In the genomic region with DNA sequence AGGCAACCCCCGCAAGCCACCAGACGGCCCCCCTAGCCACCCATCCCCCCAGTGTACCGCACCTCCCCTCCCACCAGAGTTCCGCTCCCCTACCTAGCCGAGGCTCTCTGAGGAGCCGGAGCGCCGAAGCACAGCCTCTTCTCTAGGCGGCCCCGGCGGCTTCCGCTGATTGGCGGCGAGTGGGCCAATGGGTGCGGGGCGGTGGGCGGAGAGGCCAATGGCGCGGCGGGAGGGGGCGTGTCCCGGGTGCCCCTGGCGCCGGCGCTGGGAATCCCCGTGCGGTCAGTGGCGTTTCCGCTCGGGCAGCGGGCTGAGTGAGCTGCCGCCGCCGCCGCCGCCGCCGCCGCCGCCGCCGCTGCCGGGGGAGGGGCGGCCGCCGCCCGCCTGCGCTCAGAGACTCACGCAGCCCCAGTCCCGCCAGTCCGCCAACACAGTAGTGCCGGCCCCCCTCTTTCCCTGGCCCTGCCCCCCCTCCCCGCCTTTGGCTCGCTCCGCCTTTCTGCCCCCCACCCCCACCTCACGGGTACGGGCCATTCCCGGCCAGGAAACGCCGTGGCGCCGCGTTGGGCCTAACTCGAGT, we compare ENCODE assay signal across 8 cellular contexts. TPM values are rescaled to one million over a fixed set of nuclear protein-coding genes. Genes with fewer than 3 reads are reported as not detected.
DNase-seq lines count a peak whose midpoint lies in the region; ATAC-seq and TF ChIP-seq lines count a peak whose summit lies in the region.

A gene with protein sequence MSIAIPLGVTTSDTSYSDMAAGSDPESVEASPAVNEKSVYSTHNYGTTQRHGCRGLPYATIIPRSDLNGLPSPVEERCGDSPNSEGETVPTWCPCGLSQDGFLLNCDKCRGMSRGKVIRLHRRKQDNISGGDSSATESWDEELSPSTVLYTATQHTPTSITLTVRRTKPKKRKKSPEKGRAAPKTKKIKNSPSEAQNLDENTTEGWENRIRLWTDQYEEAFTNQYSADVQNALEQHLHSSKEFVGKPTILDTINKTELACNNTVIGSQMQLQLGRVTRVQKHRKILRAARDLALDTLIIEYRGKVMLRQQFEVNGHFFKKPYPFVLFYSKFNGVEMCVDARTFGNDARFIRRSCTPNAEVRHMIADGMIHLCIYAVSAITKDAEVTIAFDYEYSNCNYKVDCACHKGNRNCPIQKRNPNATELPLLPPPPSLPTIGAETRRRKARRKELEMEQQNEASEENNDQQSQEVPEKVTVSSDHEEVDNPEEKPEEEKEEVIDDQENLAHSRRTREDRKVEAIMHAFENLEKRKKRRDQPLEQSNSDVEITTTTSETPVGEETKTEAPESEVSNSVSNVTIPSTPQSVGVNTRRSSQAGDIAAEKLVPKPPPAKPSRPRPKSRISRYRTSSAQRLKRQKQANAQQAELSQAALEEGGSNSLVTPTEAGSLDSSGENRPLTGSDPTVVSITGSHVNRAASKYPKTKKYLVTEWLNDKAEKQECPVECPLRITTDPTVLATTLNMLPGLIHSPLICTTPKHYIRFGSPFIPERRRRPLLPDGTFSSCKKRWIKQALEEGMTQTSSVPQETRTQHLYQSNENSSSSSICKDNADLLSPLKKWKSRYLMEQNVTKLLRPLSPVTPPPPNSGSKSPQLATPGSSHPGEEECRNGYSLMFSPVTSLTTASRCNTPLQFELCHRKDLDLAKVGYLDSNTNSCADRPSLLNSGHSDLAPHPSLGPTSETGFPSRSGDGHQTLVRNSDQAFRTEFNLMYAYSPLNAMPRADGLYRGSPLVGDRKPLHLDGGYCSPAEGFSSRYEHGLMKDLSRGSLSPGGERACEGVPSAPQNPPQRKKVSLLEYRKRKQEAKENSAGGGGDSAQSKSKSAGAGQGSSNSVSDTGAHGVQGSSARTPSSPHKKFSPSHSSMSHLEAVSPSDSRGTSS (N-terminal part only) (plus strand): TSS at position 285 of the 580 bp plus-strand sequence. CDS start 31,324 bp downstream, outside the sequence.

- peak; percentile 58 for ATAC-seq in GM18909 (IDR thresholded peaks at IDR 0.05; ENCODE audit: poor library complexity, unreplicated experiment)
- ATAC-seq in HG03159 (IDR thresholded peaks at IDR 0.05; ENCODE audit: unreplicated experiment): peak; percentile 52
- peak; percentile 65 for ATAC-seq in activated B cell treated with CpG ODN at 0.5 μM for 24 hours (ENCODE audit: low read depth)

- no peaks in the 10 kb centered on the region for H3K9me3 Mint-ChIP-seq in activated B cell treated with CpG ODN at 0.5 μM for 24 hours

- peak within 1 kb of the TSS; percentile 99 for H3K4me3 Mint-ChIP-seq in activated B cell treated with CpG ODN at 0.5 μM for 24 hours

- CTCF ChIA-PET in activated B cell treated with CpG ODN at 0.5 μM for 24 hours (lab: Charles Lee): no interaction called here

- H3K4me1 Mint-ChIP-seq in activated B cell treated with CpG ODN at 0.5 μM for 24 hours: peaks cover 61% of the 10 kb centered on the region

- H3K4me3 ChIP-seq in cardiac fibroblast (replicated peaks in 1 of 2; ENCODE audit: low read depth in 2 of 2, low read length in 2 of 2): peak within 1 kb of the TSS; percentile 92 to 96

- intact Hi-C loops in activated B cell treated with CpG ODN at 0.5 μM for 24 hours (cut with micrococcal nuclease): loop anchor here (1.0 to 2.0 kb wide), 12 partner anchors 10 to 1875 kb away; a partner anchor contains a TSS

- DNase-seq in AG08395 (ENCODE audit: low spot score) (peak; percentile 93), NCI-H226 (peak; percentile 92), activated B cell treated with CpG ODN at 0.5 μM for 24 hours (peak; percentile 100), cardiac fibroblast (ENCODE audit: low read depth in 2 of 2) (peak; percentile 97 to 99), iPS-NIHi7 (ENCODE audit: extremely low spot score) (peak; percentile 91), smooth muscle cell of the brain vasculature (ENCODE audit: low read depth, low spot score) (peak; percentile 88)

- H3K27me3 Mint-ChIP-seq in activated B cell treated with CpG ODN at 0.5 μM for 24 hours: no peaks in the 10 kb centered on the region

- peaks cover 54% of the 10 kb centered on the region for H3K36me3 Mint-ChIP-seq in activated B cell treated with CpG ODN at 0.5 μM for 24 hours (ENCODE audit: low read depth)

- TF ChIP-seq CTCF in activated B cell treated with CpG ODN at 0.5 μM for 24 hours (IDR thresholded peaks at IDR 0.05) (no peak), cardiac fibroblast (IDR thresholded peaks at IDR 0.05; ENCODE audit: low read depth, low read length) (no peak)

- POLR2A ChIA-PET in activated B cell treated with CpG ODN at 0.5 μM for 24 hours (lab: Charles Lee): interaction anchor here (0.6 to 3.7 kb wide), 28 partner anchors 7 to 1875 kb away, joined by 3 to 84 read pairs (median 4); a partner anchor contains a TSS

- H3K27ac Mint-ChIP-seq in activated B cell treated with CpG ODN at 0.5 μM for 24 hours: peak within 1 kb of the TSS; percentile 100

RNA-seq across cellular contexts. Expression of the gene that starts here (rescaled TPM):
- total RNA-seq in activated B cell treated with CpG ODN at 0.5 μM for 24 hours: 144 and 162 TPM in 2 replicates

Comparison
In these comparisons a context has a peak if more than half of its experiments do, and no peak if none do; other contexts are left out.
1. Peak in every context shown above with its lines: DNase-seq, ATAC-seq and H3K4me3 ChIP-seq.